Comparison of ENCODE assay signal across 11 cellular contexts in the genomic region with DNA sequence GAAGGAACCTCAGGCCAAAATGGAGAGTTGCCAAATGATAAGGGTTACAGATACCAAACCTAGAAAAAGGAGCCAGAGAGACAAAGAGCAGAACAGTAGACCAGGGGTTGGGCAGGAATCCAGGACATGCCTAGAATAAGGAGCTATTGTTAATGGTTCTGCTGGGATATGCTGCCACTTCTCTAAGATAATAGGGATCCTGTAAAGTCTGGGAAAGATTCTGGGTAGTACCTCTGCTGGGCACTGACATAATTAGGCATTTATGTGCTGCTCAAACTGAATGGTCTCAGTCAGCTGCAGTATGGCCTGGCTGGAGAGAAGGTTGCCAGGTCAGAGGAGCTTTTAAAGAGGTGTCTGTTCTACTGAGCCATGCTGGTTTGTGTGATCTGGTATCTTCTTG.
"Had no signal": no experiment of that assay in that cellular context is flagged by ENCODE, and none has a peak within 500 bp of the region (broad histone marks: within the 10 kb centered on the region; RNA-seq: fewer than 3 reads in every experiment).

No MANE protein-coding gene starts in this region.

- H3K27ac ChIP-seq: ascending aorta, cardiac muscle cell, esophagus squamous epithelium, heart right ventricle, ovary, tibial artery, vagina, VCaP had no signal

- H3K4me1 Mint-ChIP-seq: activated CD4-positive, alpha-beta memory T cell treated with anti-CD3 and anti-CD28 coated beads, Interleukin-2, amount 10 ng/mL, durations not matched to agents 7 days and 5 days had no signal

- H3K27me3 ChIP-seq: ascending aorta, cardiac muscle cell, esophagus squamous epithelium, heart right ventricle, ovary, tibial artery, vagina had no signal

- H3K4me3 ChIP-seq: ascending aorta, cardiac muscle cell, esophagus squamous epithelium, heart right ventricle, ovary, tibial artery, vagina had no signal

- H3K27ac Mint-ChIP-seq: activated CD4-positive, alpha-beta memory T cell treated with anti-CD3 and anti-CD28 coated beads, Interleukin-2, amount 10 ng/mL, durations not matched to agents 7 days and 5 days; activated T-cell treated with anti-CD3 and anti-CD28 coated beads, Interleukin-2, amount 50 U/mL, for 72 hours had no signal

- H3K27me3 Mint-ChIP-seq: activated CD4-positive, alpha-beta memory T cell treated with anti-CD3 and anti-CD28 coated beads, Interleukin-2, amount 10 ng/mL, durations not matched to agents 7 days and 5 days had no signal

- DNase-seq: activated CD4-positive, alpha-beta memory T cell treated with anti-CD3 and anti-CD28 coated beads, Interleukin-2, amount 10 ng/mL, durations not matched to agents 7 days and 5 days; activated CD8-positive, alpha-beta memory T cell treated with anti-CD3 and anti-CD28 coated beads, Interleukin-2, amount 50 U/mL, for 4 hours; activated T-cell treated with anti-CD3 and anti-CD28 coated beads, Interleukin-2, amount 50 U/mL, for 72 hours; esophagus squamous epithelium; heart right ventricle; ovary; tibial artery had no signal

- ATAC-seq: activated T-cell treated with anti-CD3 and anti-CD28 coated beads, Interleukin-2, amount 50 U/mL, for 72 hours had no signal

- H3K4me3 Mint-ChIP-seq: activated CD4-positive, alpha-beta memory T cell treated with anti-CD3 and anti-CD28 coated beads, Interleukin-2, amount 10 ng/mL, durations not matched to agents 7 days and 5 days; activated T-cell treated with anti-CD3 and anti-CD28 coated beads, Interleukin-2, amount 50 U/mL, for 72 hours had no signal

- H3K9me3 ChIP-seq: ascending aorta, esophagus squamous epithelium, heart right ventricle, ovary, tibial artery, vagina had no signal

- H3K36me3 ChIP-seq: ascending aorta, cardiac muscle cell, esophagus squamous epithelium, heart right ventricle, ovary, tibial artery, vagina had no signal

- H3K9me3 Mint-ChIP-seq: activated CD4-positive, alpha-beta memory T cell treated with anti-CD3 and anti-CD28 coated beads, Interleukin-2, amount 10 ng/mL, durations not matched to agents 7 days and 5 days; activated T-cell treated with anti-CD3 and anti-CD28 coated beads, Interleukin-2, amount 50 U/mL, for 72 hours had no signal

- H3K4me1 ChIP-seq: ascending aorta, esophagus squamous epithelium, tibial artery, vagina had no signal
